ENCODE assay signal across 14 cellular contexts in the genomic region with DNA sequence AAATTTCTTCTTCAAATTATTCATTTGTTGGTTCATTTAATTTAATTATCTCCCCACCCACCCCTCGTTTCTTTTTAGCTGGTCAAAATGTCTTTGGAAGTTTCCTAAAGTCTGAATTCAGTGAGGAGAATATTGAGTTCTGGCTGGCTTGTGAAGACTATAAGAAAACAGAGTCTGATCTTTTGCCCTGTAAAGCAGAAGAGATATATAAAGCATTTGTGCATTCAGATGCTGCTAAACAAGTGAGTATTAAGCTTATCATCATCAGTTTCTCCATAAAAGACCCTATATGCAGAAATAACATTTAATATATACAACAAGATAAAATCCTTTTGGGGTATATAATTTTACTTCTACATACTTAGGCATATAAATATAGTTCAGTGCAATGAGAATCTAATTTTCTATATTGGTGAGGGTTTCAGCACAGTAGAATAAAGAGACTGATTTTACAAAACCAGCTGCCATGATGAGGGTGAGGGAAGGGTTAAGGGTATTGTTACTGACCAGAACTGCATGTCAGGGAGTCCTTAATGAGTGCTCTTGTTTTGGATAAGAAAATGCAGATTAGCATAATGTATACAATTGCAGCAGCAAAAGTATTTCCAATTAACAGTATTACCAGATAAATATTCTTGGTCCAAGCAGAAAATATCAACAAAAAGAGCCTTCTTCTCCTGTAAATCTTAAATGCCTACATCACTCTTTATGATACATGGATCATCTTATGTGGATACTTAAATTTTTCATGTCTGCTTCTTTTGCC. TPM values are rescaled to one million over a fixed set of nuclear protein-coding genes. Genes with fewer than 3 reads are reported as not detected.
DNase-seq lines count a peak whose midpoint lies in the region; ATAC-seq and TF ChIP-seq lines count a peak whose summit lies in the region.
"Had no signal": no experiment of that assay in that cellular context is flagged by ENCODE, and none has a peak within 500 bp of the region (broad histone marks: within the 10 kb centered on the region; RNA-seq: fewer than 3 reads in every experiment).

No MANE protein-coding gene starts in this region.

- no peaks in the 10 kb centered on the region for H3K27me3 Mint-ChIP-seq in activated CD8-positive, alpha-beta memory T cell treated with anti-CD3 and anti-CD28 coated beads, Interleukin-2, amount 10 ng/mL, durations not matched to agents 7 days and 5 days

- POLR2A ChIA-PET in GM10248 (lab: Yijun Ruan, JAX): interaction anchor here (0.6 to 2.7 kb wide), 9 partner anchors 16 to 62 kb away, joined by 3 to 11 read pairs (median 4); no protein-coding TSS in a partner anchor

- no peak for ATAC-seq in activated CD8-positive, alpha-beta memory T cell treated with anti-CD3 and anti-CD28 coated beads, Interleukin-2, amount 10 ng/mL, durations not matched to agents 7 days and 5 days

- H3K4me2 ChIP-seq in SU-DHL-6 (ENCODE audit: low read depth, low read length, poor library complexity, severe bottlenecking) (peak overlapping the region; percentile 71), hepatocyte (no peak overlapping the region)

- no peak overlapping the region for H2AFZ ChIP-seq in SU-DHL-6 (ENCODE audit: low read depth, low read length, severe bottlenecking)
- H2AFZ ChIP-seq in hepatocyte: no peak overlapping the region

- H3K27me3 ChIP-seq in SU-DHL-6 (ENCODE audit: low read length) (no peaks in the 10 kb centered on the region), hepatocyte (no peaks in the 10 kb centered on the region), tibial artery (no peaks in the 10 kb centered on the region)
- H3K27me3 ChIP-seq: brain microvascular endothelial cell had no signal

- no peaks in the 10 kb centered on the region for H3K9me3 ChIP-seq in SU-DHL-6 (ENCODE audit: insufficient read depth, low read length)
- H3K9me3 ChIP-seq in hepatocyte (ENCODE audit: low read depth): no peaks in the 10 kb centered on the region
- no peaks in the 10 kb centered on the region for H3K9me3 ChIP-seq in tibial artery

- H3K4me3 Mint-ChIP-seq in activated CD8-positive, alpha-beta memory T cell treated with anti-CD3 and anti-CD28 coated beads, Interleukin-2, amount 10 ng/mL, durations not matched to agents 7 days and 5 days: peak overlapping the region; percentile 83

- H3K36me3 Mint-ChIP-seq in activated CD8-positive, alpha-beta memory T cell treated with anti-CD3 and anti-CD28 coated beads, Interleukin-2, amount 10 ng/mL, durations not matched to agents 7 days and 5 days: peaks cover 38% of the 10 kb centered on the region

- no peaks in the 10 kb centered on the region for H4K20me1 ChIP-seq in SU-DHL-6 (ENCODE audit: low read depth, low read length)
- H4K20me1 ChIP-seq in hepatocyte (ENCODE audit: insufficient read depth, poor library complexity, severe bottlenecking): no peaks in the 10 kb centered on the region

- peak overlapping the region; percentile 44 for H3K27ac Mint-ChIP-seq in activated CD8-positive, alpha-beta memory T cell treated with anti-CD3 and anti-CD28 coated beads, Interleukin-2, amount 10 ng/mL, durations not matched to agents 7 days and 5 days

- H3K27ac ChIP-seq in SU-DHL-6 (ENCODE audit: low read depth, low read length) (peak overlapping the region; percentile 67; the same call in 1 of the 2 replicates), hepatocyte (peak overlapping the region; percentile 39), tibial artery (no peak overlapping the region)
- H3K27ac ChIP-seq: brain microvascular endothelial cell had no signal

- peak overlapping the region; percentile 63 for H3K9ac ChIP-seq in SU-DHL-6 (ENCODE audit: low read length)

- H3K4me1 ChIP-seq in hepatocyte (ENCODE audit: insufficient read depth): peaks cover 10% of the 10 kb centered on the region
- H3K4me1 ChIP-seq in tibial artery: peaks cover 0 to 8% (median 0%) of the 10 kb centered on the region in 4 donors

- DNase-seq in activated CD8-positive, alpha-beta memory T cell treated with anti-CD3 and anti-CD28 coated beads, Interleukin-2, amount 10 ng/mL, durations not matched to agents 7 days and 5 days: no peak
- no peak for DNase-seq in activated CD8-positive, alpha-beta memory T cell treated with anti-CD3 and anti-CD28 coated beads, Interleukin-2, amount 50 U/mL, for 4 hours
- DNase-seq in hepatocyte (ENCODE audit: low spot score) (no peak), tibial artery (no peak), AG20443 (ENCODE audit: low spot score) (no peak), GM10248 (ENCODE audit: extremely low spot score) (no peak), glomerular visceral epithelial cell (ENCODE audit: extremely low spot score) (no peak)
- DNase-seq: brain microvascular endothelial cell; mammary epithelial cell; NCI-H2107; stimulated activated CD4-positive, alpha-beta T cell treated with anti-CD3 and anti-CD28 coated beads, Interleukin-4, amount 100 ng/mL, for 1 hour had no signal

- TF ChIP-seq CTCF in SU-DHL-6 (IDR thresholded peaks at IDR 0.05; ENCODE audit: insufficient read depth, low read length, poor library complexity, severe bottlenecking) (no peak), hepatocyte (IDR thresholded peaks at IDR 0.05; ENCODE audit: poor library complexity) (no peak), tibial artery (IDR thresholded peaks at IDR 0.05) (no peak), GM10248 (IDR thresholded peaks at IDR 0.05; ENCODE audit: control extremely low read depth, extremely low read depth, low read depth, missing control alignments) (no peak)

- no peaks in the 10 kb centered on the region for H3K9me3 Mint-ChIP-seq in activated CD8-positive, alpha-beta memory T cell treated with anti-CD3 and anti-CD28 coated beads, Interleukin-2, amount 10 ng/mL, durations not matched to agents 7 days and 5 days (ENCODE audit: low read depth)

- H3K36me3 ChIP-seq in SU-DHL-6 (ENCODE audit: low read length) (peaks cover 41% of the 10 kb centered on the region), hepatocyte (replicated peaks; ENCODE audit: insufficient read depth, low read depth) (no peaks in the 10 kb centered on the region), tibial artery (no peaks in the 10 kb centered on the region)
- H3K36me3 ChIP-seq: brain microvascular endothelial cell had no signal

- H3K79me2 ChIP-seq in SU-DHL-6 (ENCODE audit: insufficient read depth, low read length) (peaks cover 24% of the 10 kb centered on the region; the same call in 1 of the 2 replicates), hepatocyte (no peaks in the 10 kb centered on the region)

- H3F3A ChIP-seq in SU-DHL-6 (ENCODE audit: insufficient read depth): peaks cover 27% of the 10 kb centered on the region

- intact Hi-C loops in tibial artery (cut with DNase I; ENCODE audit: low total_unique reads): no loop called here

- peaks cover 59% of the 10 kb centered on the region for H3K4me1 Mint-ChIP-seq in activated CD8-positive, alpha-beta memory T cell treated with anti-CD3 and anti-CD28 coated beads, Interleukin-2, amount 10 ng/mL, durations not matched to agents 7 days and 5 days

- 48% methylated on average over 1 of the region's 1 CpG for WGBS in hepatocyte (ENCODE audit: low lambda C conversion rate, missing lambda C conversion rate)

- H3K4me3 ChIP-seq in SU-DHL-6 (ENCODE audit: insufficient read depth, low read length, poor library complexity, severe bottlenecking): peak overlapping the region; percentile 58
- H3K4me3 ChIP-seq in hepatocyte: no peak overlapping the region
- H3K4me3 ChIP-seq in tibial artery: peak overlapping the region; percentile 5 to 6

- H3K9me2 ChIP-seq in SU-DHL-6 (replicated peaks; ENCODE audit: insufficient read depth, low read length): no peaks in the 10 kb centered on the region
- H3K9me2 ChIP-seq in hepatocyte (replicated peaks; ENCODE audit: insufficient read depth): no peaks in the 10 kb centered on the region

- CTCF ChIA-PET in activated CD8-positive, alpha-beta memory T cell treated with anti-CD3 and anti-CD28 coated beads, Interleukin-2, amount 10 ng/mL, durations not matched to agents 7 days and 5 days (lab: Charles Lee): interaction anchor here (1.0 to 4.6 kb wide), 7 partner anchors 32 to 468 kb away, joined by 3 to 21 read pairs (median 4); no protein-coding TSS in a partner anchor
- CTCF ChIA-PET in GM10248 (lab: Yijun Ruan, JAX): interaction anchor here (1.0 to 2.4 kb wide), 8 partner anchors 9 to 104 kb away, joined by 3 to 9 read pairs (median 4); no protein-coding TSS in a partner anchor

RNA-seq across cellular contexts. Expression of a gene that starts 2.8 kb away (rescaled TPM):
- 10 to 100 TPM; 27.1 to 35.7 TPM for total RNA-seq in activated CD8-positive, alpha-beta memory T cell treated with anti-CD3 and anti-CD28 coated beads, Interleukin-2, amount 10 ng/mL, durations not matched to agents 7 days and 5 days
- 4.8 and 9.8 TPM in 2 replicates for total RNA-seq in hepatocyte
- 4.0 and 5.6 TPM in 2 replicates for polyA plus RNA-seq in hepatocyte
- total RNA-seq: mammary epithelial cell, pulmonary artery endothelial cell had no signal
- polyA plus RNA-seq: AG04450, mammary epithelial cell had no signal

RNA-seq across cellular contexts. Expression of a gene that starts 57.6 kb away (rescaled TPM):
- under 1 TPM; 0.12 to 0.37 TPM for total RNA-seq in activated CD8-positive, alpha-beta memory T cell treated with anti-CD3 and anti-CD28 coated beads, Interleukin-2, amount 10 ng/mL, durations not matched to agents 7 days and 5 days
- total RNA-seq in hepatocyte: 3.3 and 4.4 TPM in 2 replicates
- polyA plus RNA-seq in hepatocyte: 1.1 and 2.7 TPM in 2 replicates
- total RNA-seq: mammary epithelial cell, pulmonary artery endothelial cell had no signal
- polyA plus RNA-seq: AG04450, mammary epithelial cell had no signal

Comparison
In these comparisons a context has a peak if more than half of its experiments do, and no peak if none do; other contexts are left out.
1. H3K27ac ChIP-seq: peak in SU-DHL-6 (single experiment) and hepatocyte (single experiment); none in tibial artery (0 of 2).